15 cellular contexts compared by ENCODE assay signal in genomic region chr18:44852818-44853217, GRCh38.
DNase-seq lines count a peak whose midpoint lies in the region; ATAC-seq and TF ChIP-seq lines count a peak whose summit lies in the region.
"Had no signal": no experiment of that assay in that cellular context is flagged by ENCODE, and none has a peak within 500 bp of the region (broad histone marks: within the 10 kb centered on the region; RNA-seq: fewer than 3 reads in every experiment).

No MANE protein-coding gene starts in this region.

- DNase-seq in NCI-H2171 treated with DMSO at 0.1 percent for 48 hours (lab: John Stamatoyannopoulos, UW) (peak; percentile 19), NCI-H2171 (lab: John Stamatoyannopoulos, UW) (no peak), NCI-H345 treated with DMSO at 0.1 percent for 48 hours (lab: John Stamatoyannopoulos, UW; ENCODE audit: unreplicated experiment) (peak; percentile 15), foreskin fibroblast (peak; percentile 6 to 43), chondrocyte (ENCODE audit: low spot score) (no peak)
- DNase-seq: DND-41; naive thymus-derived CD4-positive, alpha-beta T cell; NCI-H1048 had no signal

- no peaks in the 10 kb centered on the region for H3K27me3 Mint-ChIP-seq in stimulated activated memory B cell treated with anti-CD40 and anti-IgM and Interleukin-4, amounts not matched to agents 10 μg/mL and 1 μg/mL and 100 μg/mL, for 72 hours
- H3K27me3 Mint-ChIP-seq in chondrocyte (ENCODE audit: low read depth), result no peaks in the 10 kb centered on the region

- no peak overlapping the region for H3K4me3 ChIP-seq in foreskin fibroblast (ENCODE audit: low read depth in 1 of 2, low read length in 2 of 2)
- H3K4me3 ChIP-seq: coronary artery, smooth muscle cell had no signal

- H3K36me3 Mint-ChIP-seq in stimulated activated memory B cell treated with anti-CD40 and anti-IgM and Interleukin-4, amounts not matched to agents 10 μg/mL and 1 μg/mL and 100 μg/mL, for 72 hours, result peaks cover 72% of the 10 kb centered on the region
- H3K36me3 Mint-ChIP-seq in chondrocyte (ENCODE audit: low read depth), result peaks cover 2% of the 10 kb centered on the region

- peak overlapping the region; percentile 68 for H3K27ac Mint-ChIP-seq in stimulated activated memory B cell treated with anti-CD40 and anti-IgM and Interleukin-4, amounts not matched to agents 10 μg/mL and 1 μg/mL and 100 μg/mL, for 72 hours
- H3K27ac Mint-ChIP-seq in chondrocyte (ENCODE audit: unreplicated experiment), result no peak overlapping the region
- H3K27ac Mint-ChIP-seq: naive thymus-derived CD4-positive, alpha-beta T cell; type B pancreatic cell had no signal

- H3K9me3 Mint-ChIP-seq in stimulated activated memory B cell treated with anti-CD40 and anti-IgM and Interleukin-4, amounts not matched to agents 10 μg/mL and 1 μg/mL and 100 μg/mL, for 72 hours, result no peaks in the 10 kb centered on the region
- peaks cover 5% of the 10 kb centered on the region for H3K9me3 Mint-ChIP-seq in chondrocyte (ENCODE audit: low read depth)

- H3K4me3 Mint-ChIP-seq in stimulated activated memory B cell treated with anti-CD40 and anti-IgM and Interleukin-4, amounts not matched to agents 10 μg/mL and 1 μg/mL and 100 μg/mL, for 72 hours, result no peak overlapping the region
- no peak overlapping the region for H3K4me3 Mint-ChIP-seq in chondrocyte (ENCODE audit: unreplicated experiment)
- H3K4me3 Mint-ChIP-seq: naive thymus-derived CD4-positive, alpha-beta T cell; type B pancreatic cell had no signal

- no peak for ATAC-seq in stimulated activated memory B cell treated with anti-CD40 and anti-IgM and Interleukin-4, amounts not matched to agents 10 μg/mL and 1 μg/mL and 100 μg/mL, for 72 hours
- ATAC-seq in HG03097 (IDR thresholded peaks at IDR 0.05; ENCODE audit: low FRiP score, unreplicated experiment) (no peak), GM19035 (IDR thresholded peaks at IDR 0.05; ENCODE audit: unreplicated experiment) (no peak)
- ATAC-seq: HCT116; naive thymus-derived CD4-positive, alpha-beta T cell had no signal

- H3K4me1 Mint-ChIP-seq in stimulated activated memory B cell treated with anti-CD40 and anti-IgM and Interleukin-4, amounts not matched to agents 10 μg/mL and 1 μg/mL and 100 μg/mL, for 72 hours, result peaks cover 84% of the 10 kb centered on the region
- peaks cover 24% of the 10 kb centered on the region for H3K4me1 Mint-ChIP-seq in chondrocyte (ENCODE audit: low read depth)

- TF ChIP-seq CTCF in foreskin fibroblast (IDR thresholded peaks at IDR 0.05; ENCODE audit: low read depth, low read length), result no peak
- no peak for TF ChIP-seq CTCF in chondrocyte (IDR thresholded peaks at IDR 0.05)

Comparison
In these comparisons a context has a peak if more than half of its experiments do, and no peak if none do; other contexts are left out.
1. DNase-seq: peak in NCI-H2171 treated with DMSO at 0.1 percent for 48 hours (single experiment), NCI-H345 treated with DMSO at 0.1 percent for 48 hours (single experiment) and foreskin fibroblast (2 of 2); none in NCI-H2171 (single experiment) and chondrocyte (single experiment).